Comparison of ENCODE assay signal across 9 cellular contexts in the genomic region with DNA sequence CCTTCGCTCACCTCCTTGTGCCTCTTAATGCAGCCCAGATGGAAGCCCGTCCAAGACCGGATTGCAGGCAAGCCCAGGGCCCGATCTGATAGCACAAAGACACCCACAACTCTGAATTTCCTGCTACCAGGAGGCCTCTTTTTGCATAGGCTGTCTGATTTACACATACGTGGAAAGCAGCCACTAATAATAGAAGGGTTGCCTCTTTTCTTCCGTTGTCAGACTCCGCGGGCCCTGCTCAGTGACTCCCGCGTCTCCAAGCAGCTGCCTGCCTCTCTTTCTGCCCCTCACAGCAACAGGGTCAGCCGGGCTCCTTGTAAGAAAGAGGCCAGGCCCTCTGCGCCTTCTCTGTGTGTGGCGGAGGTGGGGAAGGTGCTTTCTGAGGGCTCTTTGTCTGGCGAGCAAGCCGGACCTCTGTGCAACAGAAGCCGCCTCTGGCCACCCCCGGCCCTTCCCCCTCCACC. TPM values are rescaled to one million over a fixed set of nuclear protein-coding genes. Genes with fewer than 3 reads are reported as not detected.
A peak's percentile ranks its signal among the peaks of the same experiment; 100 is the strongest.
DNase-seq lines count a peak whose midpoint lies in the region; ATAC-seq and FAIRE-seq lines count a peak whose summit lies in the region.
"Had no signal": no experiment of that assay in that cellular context is flagged by ENCODE, and none has a peak within 500 bp of the region (broad histone marks: within the 10 kb centered on the region; RNA-seq: fewer than 3 reads in every experiment).

No MANE protein-coding gene starts in this region.

- no peaks in the 10 kb centered on the region for H3K9me3 ChIP-seq in NT2/D1 (ENCODE audit: insufficient read depth, low read length)
- H3K9me3 ChIP-seq in small intestine (ENCODE audit: control insufficient read depth, low read depth) = no peaks in the 10 kb centered on the region

- no peaks in the 10 kb centered on the region for H3K27me3 Mint-ChIP-seq in dendritic cell treated with granulocyte-macrophage colony-stimulating factor and Interleukin-4, amounts not matched to agents 40 ng/mL and 50 ng/mL, for 4 days

- H3K27me3 ChIP-seq in NT2/D1 (ENCODE audit: insufficient read depth, insufficient read length) = peaks cover 8% of the 10 kb centered on the region
- H3K27me3 ChIP-seq in small intestine (ENCODE audit: control insufficient read depth in 2 of 2, insufficient read depth in 2 of 2, low read length in 2 of 2) = no peaks in the 10 kb centered on the region

- no peak overlapping the region for H3K4me3 ChIP-seq in NT2/D1 (ENCODE audit: insufficient read length, low read depth)
- H3K4me3 ChIP-seq in small intestine (ENCODE audit: low read depth in 1 of 2, low read length in 2 of 2) = no peak overlapping the region

- H3K4me3 Mint-ChIP-seq in dendritic cell treated with granulocyte-macrophage colony-stimulating factor and Interleukin-4, amounts not matched to agents 40 ng/mL and 50 ng/mL, for 4 days = peak overlapping the region; percentile 75

- H3K27ac Mint-ChIP-seq in dendritic cell treated with granulocyte-macrophage colony-stimulating factor and Interleukin-4, amounts not matched to agents 40 ng/mL and 50 ng/mL, for 4 days = peak overlapping the region; percentile 94

- H3K36me3 ChIP-seq in NT2/D1 (ENCODE audit: insufficient read depth, insufficient read length, low read length) (no peaks in the 10 kb centered on the region), small intestine (ENCODE audit: control insufficient read depth in 2 of 2, insufficient read depth in 2 of 2, low read length in 2 of 2) (no peaks in the 10 kb centered on the region)

- peak; percentile 44 for ATAC-seq in GM18861 (IDR thresholded peaks at IDR 0.05; ENCODE audit: unreplicated experiment)
- peak; percentile 63 for ATAC-seq in HG02642 (IDR thresholded peaks at IDR 0.05; ENCODE audit: poor library complexity, unreplicated experiment)
- ATAC-seq: Panc1 had no signal

- H3K9ac ChIP-seq in NT2/D1 (ENCODE audit: insufficient read length, low read depth) = peak overlapping the region; percentile 51

- WGBS in small intestine, 3 donors = 46 to 49% (median 48%) methylated on average over 17 of the region's 17 CpGs

- H3K4me1 ChIP-seq in NT2/D1 (ENCODE audit: insufficient read depth, insufficient read length) (peaks cover 6% of the 10 kb centered on the region), small intestine (ENCODE audit: control insufficient read depth in 2 of 2, insufficient read depth in 1 of 2, low read depth in 1 of 2, low read length in 1 of 2) (peaks cover 0 to 25% of the 10 kb centered on the region in 2 donors)

- H3K4me1 Mint-ChIP-seq in dendritic cell treated with granulocyte-macrophage colony-stimulating factor and Interleukin-4, amounts not matched to agents 40 ng/mL and 50 ng/mL, for 4 days (ENCODE audit: low read depth) = peaks cover 97% of the 10 kb centered on the region

- FAIRE-seq in small intestine (lab: Jason Lieb, UNC) = no peak

- peaks cover 71% of the 10 kb centered on the region for H3K36me3 Mint-ChIP-seq in dendritic cell treated with granulocyte-macrophage colony-stimulating factor and Interleukin-4, amounts not matched to agents 40 ng/mL and 50 ng/mL, for 4 days (ENCODE audit: low read depth)

- no peak for DNase-seq in NT2/D1 (ENCODE audit: low read depth, low spot score)
- no peak for DNase-seq in small intestine
- no peak for DNase-seq in COLO668 (lab: John Stamatoyannopoulos, UW; ENCODE audit: unreplicated experiment)
- DNase-seq in NCI-H345 (lab: John Stamatoyannopoulos, UW) = no peak
- no peak for DNase-seq in putamen (ENCODE audit: low spot score)

- H3K9me3 Mint-ChIP-seq in dendritic cell treated with granulocyte-macrophage colony-stimulating factor and Interleukin-4, amounts not matched to agents 40 ng/mL and 50 ng/mL, for 4 days = no peaks in the 10 kb centered on the region

- peak overlapping the region; percentile 50 to 79 for H3K27ac ChIP-seq in small intestine (ENCODE audit: low read depth in 1 of 2, low read length in 1 of 2)

- intact Hi-C loops in dendritic cell treated with granulocyte-macrophage colony-stimulating factor and Interleukin-4, amounts not matched to agents 40 ng/mL and 50 ng/mL, for 4 days (cut with micrococcal nuclease) = no loop called here

RNA-seq across cellular contexts. Expression of gene FLI1, which starts 26.7 kb away (rescaled TPM):
- 1 to 10 TPM; 2.5 to 8.3 (median 4.9) TPM for polyA plus RNA-seq in small intestine
